In the genomic region with DNA sequence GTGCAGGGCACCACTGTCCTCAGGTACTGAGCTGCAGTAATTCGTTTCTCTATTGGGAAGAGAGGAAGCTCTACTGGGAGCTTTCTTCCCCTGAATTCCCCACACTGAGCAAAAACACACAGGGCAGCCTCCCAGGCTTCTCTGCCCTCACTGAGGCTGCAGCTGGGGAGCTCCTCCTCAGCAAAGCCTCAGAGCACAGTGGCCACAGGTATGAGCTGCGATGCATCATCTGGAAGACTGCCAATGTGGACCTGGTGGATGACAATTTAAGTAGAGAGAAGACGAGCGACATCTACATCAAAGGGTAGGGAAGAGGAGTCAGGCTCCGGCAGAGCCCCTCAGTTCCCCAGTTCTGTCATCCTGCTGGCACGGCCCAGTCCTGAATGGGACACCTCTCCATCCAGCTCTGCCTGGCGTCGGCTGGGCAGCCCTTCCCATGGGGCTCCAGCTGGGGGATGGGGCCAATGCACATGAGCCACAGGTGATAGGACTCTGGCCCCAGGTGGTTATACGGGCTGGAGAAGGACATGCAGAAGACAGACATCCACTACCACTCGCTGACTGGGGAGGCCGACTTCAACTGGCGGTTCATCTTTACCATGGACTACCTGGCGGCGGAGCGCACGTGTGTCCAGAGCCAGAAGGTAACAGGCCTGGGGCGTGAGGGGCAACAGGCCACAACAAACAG, we compare ENCODE assay signal across 26 cellular contexts. TPM values are rescaled to one million over a fixed set of nuclear protein-coding genes. Genes with fewer than 3 reads are reported as not detected.
DNase-seq lines count a peak whose midpoint lies in the region; ATAC-seq, FAIRE-seq and TF ChIP-seq lines count a peak whose summit lies in the region.
"Had no signal": no experiment of that assay in that cellular context is flagged by ENCODE, and none has a peak within 500 bp of the region (broad histone marks: within the 10 kb centered on the region; RNA-seq: fewer than 3 reads in every experiment).

No MANE protein-coding gene starts in this region.

- no peak for TF ChIP-seq CTCF in HCT116 (IDR thresholded peaks at IDR 0.05 in 2 of 3, conservative IDR thresholded peaks at IDR 0.05 in 1 of 3; ENCODE audit: borderline replicate concordance in 1 of 3, insufficient read depth in 1 of 3, low read depth in 2 of 3, low read length in 2 of 3)
- TF ChIP-seq CTCF in keratinocyte (optimal IDR thresholded peaks at IDR 0.05 in 1 of 3, IDR thresholded peaks at IDR 0.05 in 1 of 3, conservative IDR thresholded peaks at IDR 0.05 in 1 of 3; ENCODE audit: extremely low read depth in 1 of 3, insufficient read depth in 2 of 3, low read length in 3 of 3) = no peak
- TF ChIP-seq CTCF in adrenal gland (IDR thresholded peaks at IDR 0.05) = no peak

- H4K20me1 ChIP-seq in HCT116 (ENCODE audit: insufficient read depth) (no peaks in the 10 kb centered on the region), keratinocyte (ENCODE audit: control insufficient read depth, extremely low read depth, insufficient read depth, low read length) (no peaks in the 10 kb centered on the region)

- H3K36me3 ChIP-seq in HCT116 (ENCODE audit: control insufficient read depth in 1 of 2, insufficient read depth in 2 of 2, low read length in 2 of 2) = peaks cover 12 to 18% of the 10 kb centered on the region in 2 experiments; a peak in 3 of 4 replicates
- peaks cover 19 to 22% of the 10 kb centered on the region in 2 experiments for H3K36me3 ChIP-seq in keratinocyte (ENCODE audit: control insufficient read depth in 2 of 2, extremely low read depth in 1 of 2, insufficient read depth in 2 of 2, low read length in 2 of 2)
- peaks cover 0 to 22% of the 10 kb centered on the region in 2 donors for H3K36me3 ChIP-seq in adrenal gland (replicated peaks in 1 of 2)
- H3K36me3 ChIP-seq: ovary had no signal

- dilution Hi-C loops in keratinocyte (cut with MboI; ENCODE audit: extremely low pct_ligation_motif_present, low sequenced_read_pairs) = no loop called here

- H3K4me3 ChIP-seq in HCT116 (replicated peaks in 1 of 2; ENCODE audit: low read depth in 1 of 2, low read length in 2 of 2) (no peak overlapping the region), keratinocyte (ENCODE audit: control insufficient read depth in 2 of 3, extremely low read depth in 1 of 3, insufficient read depth in 2 of 3, low read depth in 1 of 3, low read length in 3 of 3) (no peak overlapping the region), adrenal gland (no peak overlapping the region)
- H3K4me3 ChIP-seq: BLaER1 treated with 17β-estradiol and CSF1 and Interleukin-3, amounts not matched to agents 10 nM and 100 nM; body of pancreas; ovary; SJSA1; smooth muscle cell; tibial nerve had no signal

- H3K27me3 ChIP-seq in HCT116 (ENCODE audit: insufficient read depth, low read length) (no peaks in the 10 kb centered on the region), keratinocyte (ENCODE audit: control insufficient read depth, extremely low read depth, insufficient read depth, low read length) (no peaks in the 10 kb centered on the region), adrenal gland (no peaks in the 10 kb centered on the region)
- H3K27me3 ChIP-seq: BLaER1 treated with 17β-estradiol and CSF1 and Interleukin-3, amounts not matched to agents 10 nM and 100 nM; body of pancreas; ovary; SJSA1; tibial nerve had no signal

- no peaks in the 10 kb centered on the region for H3K9me3 ChIP-seq in HCT116 (ENCODE audit: control insufficient read depth in 1 of 2, insufficient read depth in 1 of 2, low read depth in 1 of 2, low read length in 2 of 2)
- no peaks in the 10 kb centered on the region for H3K9me3 ChIP-seq in keratinocyte (ENCODE audit: control insufficient read depth, low read depth, low read length)
- H3K9me3 ChIP-seq in adrenal gland (replicated peaks in 1 of 3) = no peaks in the 10 kb centered on the region
- H3K9me3 ChIP-seq: BLaER1 treated with 17β-estradiol and CSF1 and Interleukin-3, amounts not matched to agents 10 nM and 100 nM; body of pancreas; Caco-2; ovary; SJSA1; tibial nerve had no signal

- H3K4me1 ChIP-seq in HCT116 (ENCODE audit: control insufficient read depth in 1 of 2, insufficient read depth in 2 of 2, low read length in 2 of 2) (no peaks in the 10 kb centered on the region), keratinocyte (ENCODE audit: control insufficient read depth, extremely low read depth, insufficient read depth, low read length) (peaks cover 22% of the 10 kb centered on the region), adrenal gland (replicated peaks in 1 of 2) (no peaks in the 10 kb centered on the region)
- H3K4me1 ChIP-seq: body of pancreas, Caco-2, SJSA1, tibial nerve had no signal

- intact Hi-C loops in HCT116 (cut with micrococcal nuclease) (no loop called here), adrenal gland (cut with DNase I) (no loop called here)

- CTCF ChIA-PET in HCT116 (lab: Charles Lee) = no interaction called here

- RAD21 ChIA-PET in HCT116 (lab: Charles Lee; ENCODE audit: low non-redundant PET in 1 of 2, low total read pairs in 2 of 2, uncharacterized antibody in 2 of 2, unreplicated experiment in 2 of 2) = interaction anchor here in 1 of 2 experiments (0.5 kb wide), 1 partner anchor 15 kb away, joined by 4 read pairs; no protein-coding TSS in a partner anchor

- WGBS in adrenal gland, 4 donors = 86 to 92% (median 90%) methylated on average over 8 to 17 of the region's 17 CpGs

- BruUV-seq in HCT116 (replicated peaks; lab: Mats Ljungman, UMichigan) = no TSS peak

- ATAC-seq in HCT116 (peak; percentile 32; the same call in 1 of the 2 replicates), HG02885 (IDR thresholded peaks at IDR 0.05; ENCODE audit: poor library complexity, unreplicated experiment) (no peak)
- ATAC-seq: activated CD8-positive, alpha-beta T cell treated with anti-CD3 and anti-CD28 coated beads, Interleukin-2, amount 10 ng/mL, durations not matched to agents 7 days and 5 days; body of pancreas; left cardiac atrium; T-cell had no signal

- H3K9me2 ChIP-seq in HCT116 (ENCODE audit: insufficient read depth) = no peaks in the 10 kb centered on the region

- H3K4me2 ChIP-seq in HCT116 (ENCODE audit: low read length) = no peak overlapping the region
- H3K4me2 ChIP-seq in keratinocyte (ENCODE audit: control insufficient read depth, extremely low read depth, insufficient read depth, low read depth, low read length) = no peak overlapping the region
- H3K4me2 ChIP-seq: BLaER1 treated with 17β-estradiol and CSF1 and Interleukin-3, amounts not matched to agents 10 nM and 100 nM; smooth muscle cell had no signal

- no peak for TF ChIP-seq RAD21 in HCT116 (IDR thresholded peaks at IDR 0.05; ENCODE audit: low read depth)

- no peak for TF ChIP-seq POLR2A in HCT116 (IDR thresholded peaks at IDR 0.05; ENCODE audit: borderline replicate concordance, extremely low read depth, insufficient read depth, insufficient read length)
- TF ChIP-seq POLR2A in adrenal gland (IDR thresholded peaks at IDR 0.05) = no peak

- H2AFZ ChIP-seq in HCT116 (ENCODE audit: low read depth, low read length, poor library complexity, severe bottlenecking) (no peak overlapping the region), keratinocyte (ENCODE audit: control insufficient read depth, low read length) (no peak overlapping the region)

- peak; percentile 21 for DNase-seq in A172 (ENCODE audit: low spot score)
- no peak for DNase-seq in HCT116 (ENCODE audit: low read depth, low spot score)
- peak; percentile 33 for DNase-seq in SW480 (ENCODE audit: low spot score)
- peak; percentile 15 for DNase-seq in keratinocyte (ENCODE audit: low read depth, low spot score)
- DNase-seq in activated CD4-positive, alpha-beta T cell treated with anti-CD3 and anti-CD28 coated beads, Interleukin-2, amount 50 U/mL, for 48 hours = no peak
- no peak for DNase-seq in adrenal gland
- DNase-seq: activated CD4-positive, CD25-positive, alpha-beta regulatory T cell; activated CD8-positive, alpha-beta T cell treated with anti-CD3 and anti-CD28 coated beads, Interleukin-2, amount 10 ng/mL, durations not matched to agents 7 days and 5 days; activated gamma-delta T cell; body of pancreas; Caco-2; head of caudate nucleus; left cardiac atrium; NCI-H1048; NCI-H187; NCI-H526 treated with DMSO at 0.1 percent for 48 hours; ovary; stimulated activated CD4-positive, alpha-beta T cell treated with anti-CD3 and anti-CD28 coated beads, Interleukin-2, amount 100 ng/mL, for 24 hours; T-cell had no signal

- no peak for FAIRE-seq in keratinocyte (lab: Jason Lieb, UNC)

- H3K27ac ChIP-seq in HCT116 (ENCODE audit: low read depth, low read length) = no peak overlapping the region
- no peak overlapping the region for H3K27ac ChIP-seq in keratinocyte (ENCODE audit: control insufficient read depth, insufficient read depth, low read length)
- no peak overlapping the region for H3K27ac ChIP-seq in adrenal gland
- H3K27ac ChIP-seq: BLaER1 treated with 17β-estradiol and CSF1 and Interleukin-3, amounts not matched to agents 10 nM and 100 nM; body of pancreas; HL-60; ovary; SJSA1; tibial nerve had no signal

- H3K9ac ChIP-seq in HCT116 (ENCODE audit: low read length) (no peak overlapping the region), keratinocyte (ENCODE audit: control insufficient read depth, extremely low read depth, insufficient read depth, low read length) (no peak overlapping the region)
- H3K9ac ChIP-seq: BLaER1 treated with 17β-estradiol and CSF1 and Interleukin-3, amounts not matched to agents 10 nM and 100 nM had no signal

- POLR2A ChIA-PET in HCT116 (lab: Charles Lee) = interaction anchor here (0.5 kb wide), 1 partner anchor 367 kb away, joined by 5 read pairs; a partner anchor contains a TSS

- H3K9me1 ChIP-seq in keratinocyte (ENCODE audit: control insufficient read depth, extremely low read depth, insufficient read depth, low read length) = no peaks in the 10 kb centered on the region

- H3K79me2 ChIP-seq in HCT116 (ENCODE audit: insufficient read depth, low read length) (no peaks in the 10 kb centered on the region), keratinocyte (ENCODE audit: control insufficient read depth, insufficient read depth, low read length) (no peaks in the 10 kb centered on the region)

RNA-seq across cellular contexts. Expression of a gene that starts 37.6 kb away (rescaled TPM):
- total RNA-seq in A172 (2014; rRNA removed; shearing (Covaris generic)) = 49.3 and 57.1 TPM in 2 replicates
- total RNA-seq in HCT116 (2021; ENCODE audit: unreplicated experiment) = 15.2 TPM
- 12.1 and 14.6 TPM in 2 replicates for polyA plus RNA-seq in HCT116 (2012)
- 20.7 to 22.9 TPM (median 20.8 TPM) in 3 replicates for polyA plus RNA-seq in keratinocyte
- polyA plus RNA-seq in keratinocyte (2011; ENCODE audit: low read depth) = 15.0 TPM
- polyA plus RNA-seq in keratinocyte (2011; cell fraction: cytosol; rRNA removed) = 8.1 and 11.7 TPM in 2 replicates
- 33.4 and 33.9 TPM in 2 replicates for polyA plus RNA-seq in keratinocyte (2011; cell fraction: nucleus; rRNA removed)
- 11.4 and 13.5 TPM in 2 replicates for polyA plus RNA-seq in keratinocyte (2012; ENCODE audit: low replicate concordance)
- 10.8 to 17.9 TPM (median 13.4 TPM) in 3 replicates for polyA minus RNA-seq in keratinocyte
- polyA minus RNA-seq in keratinocyte (2011; cell fraction: cytosol; rRNA and poly(A)+ RNA removed) = 6.5 TPM
- 17.1 and 22.3 TPM in 2 replicates for polyA minus RNA-seq in keratinocyte (2011; cell fraction: nucleus; rRNA and poly(A)+ RNA removed)
- total RNA-seq in adrenal gland = 10 to 100 TPM; 13.9 to 30.6 (median 15.5) TPM
- 10 to 100 TPM; 12.3 to 19.1 (median 16.1) TPM for polyA plus RNA-seq in adrenal gland

RNA-seq across cellular contexts. Expression of a gene that starts 58.5 kb away (rescaled TPM):
- total RNA-seq in A172 (2014; rRNA removed; shearing (Covaris generic)) = 4.4 and 5.2 TPM in 2 replicates
- total RNA-seq in HCT116 (2021; ENCODE audit: unreplicated experiment) = 7.9 TPM
- 8.6 and 10.2 TPM in 2 replicates for polyA plus RNA-seq in HCT116 (2012)
- polyA plus RNA-seq in keratinocyte = 4.4 to 7.6 TPM (median 5.5 TPM) in 3 replicates
- polyA plus RNA-seq in keratinocyte (2011; ENCODE audit: low read depth) = 2.5 TPM
- 2.4 and 2.7 TPM in 2 replicates for polyA plus RNA-seq in keratinocyte (2011; cell fraction: cytosol; rRNA removed)
- polyA plus RNA-seq in keratinocyte (2011; cell fraction: nucleus; rRNA removed) = 12.4 and 14.6 TPM in 2 replicates
- 5.5 and 5.6 TPM in 2 replicates for polyA plus RNA-seq in keratinocyte (2012; ENCODE audit: low replicate concordance)
- polyA minus RNA-seq in keratinocyte = 8.9 to 15.0 TPM (median 9.5 TPM) in 3 replicates
- 5.0 TPM for polyA minus RNA-seq in keratinocyte (2011; cell fraction: cytosol; rRNA and poly(A)+ RNA removed)
- 12.1 and 15.2 TPM in 2 replicates for polyA minus RNA-seq in keratinocyte (2011; cell fraction: nucleus; rRNA and poly(A)+ RNA removed)
- total RNA-seq in adrenal gland = 1 to 10 TPM; 3.2 to 7.7 (median 5.1) TPM
- polyA plus RNA-seq in adrenal gland = 1 to 10 TPM; 2.2 to 4.9 (median 3.2) TPM

RNA-seq across cellular contexts. Expression of a gene that starts 59.7 kb away (rescaled TPM):
- total RNA-seq in A172 (2014; rRNA removed; shearing (Covaris generic)) = 0.10 and 0.22 TPM in 2 replicates
- total RNA-seq in HCT116 (2021; ENCODE audit: unreplicated experiment) (0.91 TPM), adrenal gland (under 1 TPM in 7 of 8 donors, not detected in 1; 0.06 to 0.87 (median 0.14) TPM)
- polyA plus RNA-seq in HCT116 (2012) = 0.14 and 0.24 TPM in 2 replicates
- polyA plus RNA-seq in keratinocyte (0.01 to 0.03 TPM (median 0.01 TPM) in 3 replicates), adrenal gland (under 1 TPM; 0.02 to 0.32 (median 0.07) TPM)
- not detected for polyA plus RNA-seq in keratinocyte (2011; ENCODE audit: low read depth)
- polyA plus RNA-seq in keratinocyte (2011; cell fraction: cytosol; rRNA removed) = not detected in 2 replicates
- 0.06 and 0.07 TPM in 2 replicates for polyA plus RNA-seq in keratinocyte (2011; cell fraction: nucleus; rRNA removed)
- not detected in 2 replicates for polyA plus RNA-seq in keratinocyte (2012; ENCODE audit: low replicate concordance)
- polyA minus RNA-seq in keratinocyte = 0.03 to 0.10 TPM (median 0.10 TPM) in 3 replicates
- polyA minus RNA-seq in keratinocyte (2011; cell fraction: cytosol; rRNA and poly(A)+ RNA removed) = not detected
- 0.11 TPM in 1 of 2 replicates, not detected in the other for polyA minus RNA-seq in keratinocyte (2011; cell fraction: nucleus; rRNA and poly(A)+ RNA removed)
- total RNA-seq: activated CD8-positive, alpha-beta T cell treated with anti-CD3 and anti-CD28 coated beads, Interleukin-2, amount 10 ng/mL, durations not matched to agents 7 days and 5 days; LHCN-M2; SJSA1; smooth muscle cell; T-cell had no signal
- polyA plus RNA-seq: smooth muscle cell had no signal

Comparison
In these comparisons a context has a peak if more than half of its experiments do, and no peak if none do; other contexts are left out.
1. DNase-seq: peak in A172 (single experiment), SW480 (single experiment) and keratinocyte (single experiment); none in HCT116 (single experiment), activated CD4-positive, alpha-beta T cell treated with anti-CD3 and anti-CD28 coated beads, Interleukin-2, amount 50 U/mL, for 48 hours (0 of 2) and adrenal gland (0 of 7).